19 cellular contexts compared by ENCODE assay signal in genomic region chr5:140024928-140025327, GRCh38. TPM values are rescaled to one million over a fixed set of nuclear protein-coding genes. Genes with fewer than 3 reads are reported as not detected.
DNase-seq lines count a peak whose midpoint lies in the region; ATAC-seq and TF ChIP-seq lines count a peak whose summit lies in the region.
"Had no signal": no experiment of that assay in that cellular context is flagged by ENCODE, and none has a peak within 500 bp of the region (broad histone marks: within the 10 kb centered on the region; RNA-seq: fewer than 3 reads in every experiment).

No MANE protein-coding gene starts in this region.

- WGBS in heart left ventricle, 4 donors, result 24 to 42% (median 40%) methylated on average over 1 of the region's 1 CpG
- WGBS in psoas muscle, 3 donors, result 50 to 75% (median 53%) methylated on average over 1 of the region's 1 CpG

- peak overlapping the region; percentile 37 for H3K27ac ChIP-seq in cardiac muscle cell
- H3K27ac ChIP-seq in heart left ventricle, result peak overlapping the region in 2 of 12 donors; percentile 7 to 46
- peak overlapping the region; percentile 25 for H3K27ac ChIP-seq in psoas muscle
- H3K27ac ChIP-seq: BLaER1, RWPE1 had no signal

- no peak for TF ChIP-seq POLR2A in heart left ventricle (IDR thresholded peaks at IDR 0.05)

- H3K4me3 ChIP-seq in cardiac muscle cell, result no peak overlapping the region
- H3K4me3 ChIP-seq in heart left ventricle, result no peak overlapping the region
- H3K4me3 ChIP-seq in psoas muscle, result no peak overlapping the region
- H3K4me3 ChIP-seq: BLaER1, MG63 had no signal

- TF ChIP-seq CTCF in cardiac muscle cell (IDR thresholded peaks at IDR 0.05; ENCODE audit: low read depth, low read length) (no peak), heart left ventricle (IDR thresholded peaks at IDR 0.05) (no peak), psoas muscle (IDR thresholded peaks at IDR 0.05) (no peak)

- ATAC-seq in heart left ventricle, result no peak
- ATAC-seq in GM18868 (IDR thresholded peaks at IDR 0.05; ENCODE audit: unreplicated experiment), result peak; percentile 58
- ATAC-seq in psoas muscle, result no peak

- intact Hi-C loops in heart left ventricle (cut with DNase I), result no loop called here
- intact Hi-C loops in psoas muscle (cut with DNase I), result loop anchor here in 1 of 2 donors (5.0 kb wide), 1 partner anchor 1152 kb away; the partner anchor contains the start of gene PCDHB8

- DNase-seq in cardiac muscle cell (ENCODE audit: low read depth in 1 of 2, low spot score in 1 of 2) (no peak), heart left ventricle (no peak), NCI-H524 treated with DMSO at 0.1 percent for 48 hours (lab: John Stamatoyannopoulos, UW) (peak; percentile 23), psoas muscle (no peak), dermis blood vessel endothelial cell (no peak), AG08396 (ENCODE audit: low spot score) (no peak)
- DNase-seq: CD4-positive, CD25-positive, alpha-beta regulatory T cell; DMS153; DND-41; KG1; NCI-H2029; NCI-H510A; NCI-H774; SHP77; T-helper 1 cell had no signal

- H3K27me3 ChIP-seq in cardiac muscle cell (no peaks in the 10 kb centered on the region), heart left ventricle (no peaks in the 10 kb centered on the region), psoas muscle (ENCODE audit: insufficient read depth in 3 of 3, low read length in 2 of 3) (no peaks in the 10 kb centered on the region)
- H3K27me3 ChIP-seq: BLaER1, MG63 had no signal

- H3K9me3 ChIP-seq in cardiac muscle cell (ENCODE audit: low read depth) (no peaks in the 10 kb centered on the region), heart left ventricle (no peaks in the 10 kb centered on the region), psoas muscle (no peaks in the 10 kb centered on the region)
- H3K9me3 ChIP-seq: BLaER1 had no signal

- H3K4me1 ChIP-seq in cardiac muscle cell (ENCODE audit: low read depth), result peaks cover 29% of the 10 kb centered on the region
- peaks cover 0 to 37% (median 9%) of the 10 kb centered on the region in 12 donors for H3K4me1 ChIP-seq in heart left ventricle
- H3K4me1 ChIP-seq in psoas muscle, result peaks cover 63% of the 10 kb centered on the region
- H3K4me1 ChIP-seq: BLaER1 had no signal

- H3K36me3 ChIP-seq in cardiac muscle cell (no peaks in the 10 kb centered on the region), heart left ventricle (no peaks in the 10 kb centered on the region), psoas muscle (ENCODE audit: insufficient read depth in 1 of 2, low read depth in 1 of 2) (no peaks in the 10 kb centered on the region)
- H3K36me3 ChIP-seq: BLaER1, MG63 had no signal

RNA-seq across cellular contexts. Expression of gene NRG2, which starts 18.2 kb away (rescaled TPM):
- total RNA-seq in cardiac muscle cell (16.5 and 20.7 TPM in 2 replicates), heart left ventricle (1 to 10 TPM; 1.9 to 4.8 (median 3.4) TPM), psoas muscle (10 to 100 TPM in 1 of 4 donors, 1 to 10 TPM in 3; 1.7 to 19.6 (median 3.0) TPM), dermis blood vessel endothelial cell (0.51 TPM in 2 replicates)
- polyA plus RNA-seq in cardiac muscle cell (13.5 and 14.5 TPM in 2 replicates), heart left ventricle (1 to 10 TPM in 1 of 2 donors, under 1 TPM in 1; 0.72 to 3.8 TPM), psoas muscle (1 to 10 TPM in 2 of 3 donors, under 1 TPM in 1; 0.42 to 6.5 (median 4.6) TPM)
- total RNA-seq: CD4-positive, CD25-positive, alpha-beta regulatory T cell had no signal
- polyA plus RNA-seq: CD4-positive, CD25-positive, alpha-beta regulatory T cell had no signal
